1 cellular context compared by ENCODE assay signal in the genomic region with DNA sequence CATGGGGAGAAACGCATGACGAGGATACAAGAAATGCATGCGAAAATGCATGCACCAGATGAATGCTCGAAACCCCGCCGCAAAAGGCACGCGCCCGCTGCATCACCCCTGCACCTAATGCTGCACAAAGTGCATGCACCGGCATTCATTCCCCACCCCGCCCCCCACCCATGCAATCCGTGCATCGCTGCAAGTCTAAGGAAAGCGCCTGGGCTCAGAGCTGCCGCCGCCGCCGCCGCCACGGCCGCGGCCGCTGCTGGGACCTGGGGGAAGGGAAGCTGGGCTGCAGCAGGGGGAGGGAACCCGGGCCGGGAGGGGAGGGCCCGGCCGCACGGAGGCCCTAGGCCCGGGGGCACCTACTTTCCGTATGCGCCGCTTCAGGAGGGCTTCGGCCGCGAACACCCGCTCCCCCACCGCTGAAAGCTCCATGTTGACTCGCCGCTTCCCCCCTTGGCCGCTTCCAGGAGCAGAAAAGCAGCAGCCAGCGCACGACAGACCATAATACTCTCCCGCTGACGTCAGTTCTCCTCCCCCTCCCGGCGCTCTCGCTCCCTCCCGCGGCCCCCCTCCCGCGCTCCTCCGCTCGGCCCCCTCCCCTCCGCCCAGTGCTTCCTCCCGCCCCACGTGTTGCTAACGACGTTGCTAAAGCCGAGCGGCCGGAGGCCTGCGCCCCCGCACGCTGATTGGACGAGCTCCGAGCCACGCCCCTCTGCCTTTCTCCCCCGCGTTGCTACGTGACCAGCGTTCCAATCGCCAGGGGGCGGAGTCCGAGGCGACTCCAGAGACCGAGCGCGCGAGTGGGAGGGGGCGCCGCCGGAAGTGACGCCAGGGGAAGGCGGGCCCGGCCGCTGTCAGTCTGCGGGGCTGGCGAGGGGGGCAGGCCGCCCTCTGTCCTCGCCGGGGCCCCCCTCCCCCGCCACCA.
TF ChIP-seq lines count a peak whose summit lies in the region.

A gene (minus strand): TSS at position 508 of the 922 bp plus-strand sequence. CDS start 79 bp downstream, at position 429.

TF ChIP-seq in HEK293, 187 proteins besides CTCF, POLR2A, EP300 and RAD21 (continued from another document and continues in another):
- TF ChIP-seq, protein P1, sequence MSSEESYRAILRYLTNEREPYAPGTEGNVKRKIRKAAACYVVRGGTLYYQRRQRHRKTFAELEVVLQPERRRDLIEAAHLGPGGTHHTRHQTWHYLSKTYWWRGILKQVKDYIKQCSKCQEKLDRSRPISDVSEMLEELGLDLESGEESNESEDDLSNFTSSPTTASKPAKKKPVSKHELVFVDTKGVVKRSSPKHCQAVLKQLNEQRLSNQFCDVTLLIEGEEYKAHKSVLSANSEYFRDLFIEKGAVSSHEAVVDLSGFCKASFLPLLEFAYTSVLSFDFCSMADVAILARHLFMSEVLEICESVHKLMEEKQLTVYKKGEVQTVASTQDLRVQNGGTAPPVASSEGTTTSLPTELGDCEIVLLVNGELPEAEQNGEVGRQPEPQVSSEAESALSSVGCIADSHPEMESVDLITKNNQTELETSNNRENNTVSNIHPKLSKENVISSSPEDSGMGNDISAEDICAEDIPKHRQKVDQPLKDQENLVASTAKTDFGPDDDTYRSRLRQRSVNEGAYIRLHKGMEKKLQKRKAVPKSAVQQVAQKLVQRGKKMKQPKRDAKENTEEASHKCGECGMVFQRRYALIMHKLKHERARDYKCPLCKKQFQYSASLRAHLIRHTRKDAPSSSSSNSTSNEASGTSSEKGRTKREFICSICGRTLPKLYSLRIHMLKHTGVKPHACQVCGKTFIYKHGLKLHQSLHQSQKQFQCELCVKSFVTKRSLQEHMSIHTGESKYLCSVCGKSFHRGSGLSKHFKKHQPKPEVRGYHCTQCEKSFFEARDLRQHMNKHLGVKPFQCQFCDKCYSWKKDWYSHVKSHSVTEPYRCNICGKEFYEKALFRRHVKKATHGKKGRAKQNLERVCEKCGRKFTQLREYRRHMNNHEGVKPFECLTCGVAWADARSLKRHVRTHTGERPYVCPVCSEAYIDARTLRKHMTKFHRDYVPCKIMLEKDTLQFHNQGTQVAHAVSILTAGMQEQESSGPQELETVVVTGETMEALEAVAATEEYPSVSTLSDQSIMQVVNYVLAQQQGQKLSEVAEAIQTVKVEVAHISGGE (tag by site-specific recombination; conservative IDR thresholded peaks at IDR 0.05; ENCODE audit: low read depth): no peak; the same call in 1 of the 2 replicates
- peak; percentile 37 for TF ChIP-seq ZIC2 (tag by site-specific recombination; IDR thresholded peaks at IDR 0.05)
- TF ChIP-seq, protein P2, sequence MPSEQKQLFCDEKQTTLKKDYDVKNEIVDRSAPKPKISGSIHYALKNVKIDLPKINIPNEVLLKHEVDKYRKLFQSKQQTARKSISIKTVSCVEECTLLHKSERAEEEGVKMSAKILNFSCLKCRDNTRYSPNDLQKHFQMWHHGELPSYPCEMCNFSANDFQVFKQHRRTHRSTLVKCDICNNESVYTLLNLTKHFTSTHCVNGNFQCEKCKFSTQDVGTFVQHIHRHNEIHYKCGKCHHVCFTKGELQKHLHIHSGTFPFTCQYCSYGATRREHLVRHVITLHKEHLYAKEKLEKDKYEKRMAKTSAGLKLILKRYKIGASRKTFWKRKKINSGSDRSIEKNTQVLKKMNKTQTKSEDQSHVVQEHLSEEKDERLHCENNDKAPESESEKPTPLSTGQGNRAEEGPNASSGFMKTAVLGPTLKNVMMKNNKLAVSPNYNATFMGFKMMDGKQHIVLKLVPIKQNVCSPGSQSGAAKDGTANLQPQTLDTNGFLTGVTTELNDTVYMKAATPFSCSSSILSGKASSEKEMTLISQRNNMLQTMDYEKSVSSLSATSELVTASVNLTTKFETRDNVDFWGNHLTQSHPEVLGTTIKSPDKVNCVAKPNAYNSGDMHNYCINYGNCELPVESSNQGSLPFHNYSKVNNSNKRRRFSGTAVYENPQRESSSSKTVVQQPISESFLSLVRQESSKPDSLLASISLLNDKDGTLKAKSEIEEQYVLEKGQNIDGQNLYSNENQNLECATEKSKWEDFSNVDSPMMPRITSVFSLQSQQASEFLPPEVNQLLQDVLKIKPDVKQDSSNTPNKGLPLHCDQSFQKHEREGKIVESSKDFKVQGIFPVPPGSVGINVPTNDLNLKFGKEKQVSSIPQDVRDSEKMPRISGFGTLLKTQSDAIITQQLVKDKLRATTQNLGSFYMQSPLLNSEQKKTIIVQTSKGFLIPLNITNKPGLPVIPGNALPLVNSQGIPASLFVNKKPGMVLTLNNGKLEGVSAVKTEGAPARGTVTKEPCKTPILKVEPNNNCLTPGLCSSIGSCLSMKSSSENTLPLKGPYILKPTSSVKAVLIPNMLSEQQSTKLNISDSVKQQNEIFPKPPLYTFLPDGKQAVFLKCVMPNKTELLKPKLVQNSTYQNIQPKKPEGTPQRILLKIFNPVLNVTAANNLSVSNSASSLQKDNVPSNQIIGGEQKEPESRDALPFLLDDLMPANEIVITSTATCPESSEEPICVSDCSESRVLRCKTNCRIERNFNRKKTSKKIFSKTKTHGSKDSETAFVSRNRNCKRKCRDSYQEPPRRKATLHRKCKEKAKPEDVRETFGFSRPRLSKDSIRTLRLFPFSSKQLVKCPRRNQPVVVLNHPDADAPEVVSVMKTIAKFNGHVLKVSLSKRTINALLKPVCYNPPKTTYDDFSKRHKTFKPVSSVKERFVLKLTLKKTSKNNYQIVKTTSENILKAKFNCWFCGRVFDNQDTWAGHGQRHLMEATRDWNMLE (tag by site-specific recombination; conservative IDR thresholded peaks at IDR 0.05; ENCODE audit: low read depth): no peak
- TF ChIP-seq ZNF558 (tag by site-specific recombination; IDR thresholded peaks at IDR 0.05): no peak
- TF ChIP-seq ZNF621 (tag by site-specific recombination; IDR thresholded peaks at IDR 0.05): no peak
- no peak for TF ChIP-seq ZNF670 (tag by site-specific recombination; IDR thresholded peaks at IDR 0.05; ENCODE audit: low read depth)
- TF ChIP-seq ZNF792 (tag by site-specific recombination; IDR thresholded peaks at IDR 0.05): no peak
- no peak for TF ChIP-seq ZNF548 (tag by site-specific recombination; IDR thresholded peaks at IDR 0.05)
- no peak for TF ChIP-seq ZNF133 (tag by site-specific recombination; IDR thresholded peaks at IDR 0.05)
- TF ChIP-seq, protein P3, sequence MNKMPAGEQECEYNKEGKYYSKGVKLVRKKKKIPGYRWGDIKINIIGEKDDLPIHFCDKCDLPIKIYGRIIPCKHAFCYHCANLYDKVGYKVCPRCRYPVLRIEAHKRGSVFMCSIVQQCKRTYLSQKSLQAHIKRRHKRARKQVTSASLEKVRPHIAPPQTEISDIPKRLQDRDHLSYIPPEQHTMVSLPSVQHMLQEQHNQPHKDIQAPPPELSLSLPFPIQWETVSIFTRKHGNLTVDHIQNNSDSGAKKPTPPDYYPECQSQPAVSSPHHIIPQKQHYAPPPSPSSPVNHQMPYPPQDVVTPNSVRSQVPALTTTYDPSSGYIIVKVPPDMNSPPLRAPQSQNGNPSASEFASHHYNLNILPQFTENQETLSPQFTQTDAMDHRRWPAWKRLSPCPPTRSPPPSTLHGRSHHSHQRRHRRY (tag by site-specific recombination; IDR thresholded peaks at IDR 0.05): no peak
- TF ChIP-seq, protein P4, sequence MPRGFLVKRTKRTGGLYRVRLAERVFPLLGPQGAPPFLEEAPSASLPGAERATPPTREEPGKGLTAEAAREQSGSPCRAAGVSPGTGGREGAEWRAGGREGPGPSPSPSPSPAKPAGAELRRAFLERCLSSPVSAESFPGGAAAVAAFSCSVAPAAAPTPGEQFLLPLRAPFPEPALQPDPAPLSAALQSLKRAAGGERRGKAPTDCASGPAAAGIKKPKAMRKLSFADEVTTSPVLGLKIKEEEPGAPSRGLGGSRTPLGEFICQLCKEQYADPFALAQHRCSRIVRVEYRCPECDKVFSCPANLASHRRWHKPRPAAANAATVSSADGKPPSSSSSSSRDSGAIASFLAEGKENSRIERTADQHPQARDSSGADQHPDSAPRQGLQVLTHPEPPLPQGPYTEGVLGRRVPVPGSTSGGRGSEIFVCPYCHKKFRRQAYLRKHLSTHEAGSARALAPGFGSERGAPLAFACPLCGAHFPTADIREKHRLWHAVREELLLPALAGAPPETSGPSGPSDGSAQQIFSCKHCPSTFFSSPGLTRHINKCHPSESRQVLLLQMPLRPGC (tag by site-specific recombination; IDR thresholded peaks at IDR 0.05): 0 out of 2 replicates have a peak, but pooled peaks have one; percentile 51
- no peak for TF ChIP-seq ZNF529 (tag by site-specific recombination; IDR thresholded peaks at IDR 0.05; ENCODE audit: insufficient replicate concordance)
- TF ChIP-seq, protein P5, sequence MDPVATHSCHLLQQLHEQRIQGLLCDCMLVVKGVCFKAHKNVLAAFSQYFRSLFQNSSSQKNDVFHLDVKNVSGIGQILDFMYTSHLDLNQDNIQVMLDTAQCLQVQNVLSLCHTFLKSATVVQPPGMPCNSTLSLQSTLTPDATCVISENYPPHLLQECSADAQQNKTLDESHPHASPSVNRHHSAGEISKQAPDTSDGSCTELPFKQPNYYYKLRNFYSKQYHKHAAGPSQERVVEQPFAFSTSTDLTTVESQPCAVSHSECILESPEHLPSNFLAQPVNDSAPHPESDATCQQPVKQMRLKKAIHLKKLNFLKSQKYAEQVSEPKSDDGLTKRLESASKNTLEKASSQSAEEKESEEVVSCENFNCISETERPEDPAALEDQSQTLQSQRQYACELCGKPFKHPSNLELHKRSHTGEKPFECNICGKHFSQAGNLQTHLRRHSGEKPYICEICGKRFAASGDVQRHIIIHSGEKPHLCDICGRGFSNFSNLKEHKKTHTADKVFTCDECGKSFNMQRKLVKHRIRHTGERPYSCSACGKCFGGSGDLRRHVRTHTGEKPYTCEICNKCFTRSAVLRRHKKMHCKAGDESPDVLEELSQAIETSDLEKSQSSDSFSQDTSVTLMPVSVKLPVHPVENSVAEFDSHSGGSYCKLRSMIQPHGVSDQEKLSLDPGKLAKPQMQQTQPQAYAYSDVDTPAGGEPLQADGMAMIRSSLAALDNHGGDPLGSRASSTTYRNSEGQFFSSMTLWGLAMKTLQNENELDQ (tag by site-specific recombination; IDR thresholded peaks at IDR 0.05; ENCODE audit: low read depth): no peak
- no peak for TF ChIP-seq ZNF426 (tag by site-specific recombination; IDR thresholded peaks at IDR 0.05)
- TF ChIP-seq, protein P6, sequence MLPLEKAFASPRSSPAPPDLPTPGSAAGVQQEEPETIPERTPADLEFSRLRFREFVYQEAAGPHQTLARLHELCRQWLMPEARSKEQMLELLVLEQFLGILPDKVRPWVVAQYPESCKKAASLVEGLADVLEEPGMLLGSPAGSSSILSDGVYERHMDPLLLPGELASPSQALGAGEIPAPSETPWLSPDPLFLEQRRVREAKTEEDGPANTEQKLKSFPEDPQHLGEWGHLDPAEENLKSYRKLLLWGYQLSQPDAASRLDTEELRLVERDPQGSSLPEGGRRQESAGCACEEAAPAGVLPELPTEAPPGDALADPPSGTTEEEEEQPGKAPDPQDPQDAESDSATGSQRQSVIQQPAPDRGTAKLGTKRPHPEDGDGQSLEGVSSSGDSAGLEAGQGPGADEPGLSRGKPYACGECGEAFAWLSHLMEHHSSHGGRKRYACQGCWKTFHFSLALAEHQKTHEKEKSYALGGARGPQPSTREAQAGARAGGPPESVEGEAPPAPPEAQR (tag by site-specific recombination; IDR thresholded peaks at IDR 0.05): no peak
- no peak for TF ChIP-seq ZBTB17 (tag by site-specific recombination; IDR thresholded peaks at IDR 0.05)
- no peak for TF ChIP-seq HOXA7 (CRISPR knock-in tag; IDR thresholded peaks at IDR 0.05; ENCODE audit: borderline replicate concordance)
- no peak for TF ChIP-seq ZNF658 (tag by site-specific recombination; IDR thresholded peaks at IDR 0.05)
- peak; percentile 85 for TF ChIP-seq EGR2 (tag by site-specific recombination; IDR thresholded peaks at IDR 0.05; ENCODE audit: low read depth)
- TF ChIP-seq, protein P7, sequence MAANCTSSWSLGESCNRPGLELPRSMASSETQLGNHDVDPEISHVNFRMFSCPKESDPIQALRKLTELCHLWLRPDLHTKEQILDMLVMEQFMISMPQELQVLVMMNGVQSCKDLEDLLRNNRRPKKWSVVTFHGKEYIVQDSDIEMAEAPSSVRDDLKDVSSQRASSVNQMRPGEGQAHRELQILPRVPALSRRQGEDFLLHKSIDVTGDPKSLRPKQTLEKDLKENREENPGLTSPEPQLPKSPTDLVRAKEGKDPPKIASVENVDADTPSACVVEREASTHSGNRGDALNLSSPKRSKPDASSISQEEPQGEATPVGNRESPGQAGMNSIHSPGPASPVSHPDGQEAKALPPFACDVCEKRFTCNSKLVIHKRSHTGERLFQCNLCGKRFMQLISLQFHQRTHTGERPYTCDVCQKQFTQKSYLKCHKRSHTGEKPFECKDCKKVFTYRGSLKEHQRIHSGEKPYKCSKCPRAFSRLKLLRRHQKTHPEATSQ (tag by site-specific recombination; IDR thresholded peaks at IDR 0.05): 0 out of 2 replicates have a peak, but pooled peaks have one; percentile 41
- TF ChIP-seq ZNF16 (tag by site-specific recombination; IDR thresholded peaks at IDR 0.05; ENCODE audit: low read depth): no peak
- TF ChIP-seq ZNF266 (tag by site-specific recombination; IDR thresholded peaks at IDR 0.05; ENCODE audit: low read depth): no peak
- TF ChIP-seq ZSCAN16 (tag by site-specific recombination; IDR thresholded peaks at IDR 0.05): no peak
- TF ChIP-seq GLIS2 (tag by site-specific recombination; IDR thresholded peaks at IDR 0.05): peak; percentile 99
- TF ChIP-seq ZNF23 (tag by site-specific recombination; IDR thresholded peaks at IDR 0.05; ENCODE audit: borderline replicate concordance): no peak
- TF ChIP-seq ZNF274 (IDR thresholded peaks at IDR 0.05; ENCODE audit: low read length): no peak
- TF ChIP-seq ZNF274 (tag by site-specific recombination; IDR thresholded peaks at IDR 0.05; ENCODE audit: borderline replicate concordance): no peak
- TF ChIP-seq, protein P8, sequence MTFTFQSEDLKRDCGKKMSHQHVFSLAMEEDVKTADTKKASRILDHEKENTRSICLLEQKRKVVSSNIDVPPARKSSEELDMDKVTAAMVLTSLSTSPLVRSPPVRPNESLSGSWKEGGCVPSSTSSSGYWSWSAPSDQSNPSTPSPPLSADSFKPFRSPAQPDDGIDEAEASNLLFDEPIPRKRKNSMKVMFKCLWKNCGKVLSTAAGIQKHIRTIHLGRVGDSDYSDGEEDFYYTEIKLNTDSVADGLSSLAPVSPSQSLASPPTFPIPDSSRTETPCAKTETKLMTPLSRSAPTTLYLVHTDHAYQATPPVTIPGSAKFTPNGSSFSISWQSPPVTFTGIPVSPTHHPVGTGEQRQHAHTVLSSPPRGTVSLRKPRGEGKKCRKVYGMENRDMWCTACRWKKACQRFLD (tag by site-specific recombination; IDR thresholded peaks at IDR 0.05): no peak
- TF ChIP-seq, protein P9, sequence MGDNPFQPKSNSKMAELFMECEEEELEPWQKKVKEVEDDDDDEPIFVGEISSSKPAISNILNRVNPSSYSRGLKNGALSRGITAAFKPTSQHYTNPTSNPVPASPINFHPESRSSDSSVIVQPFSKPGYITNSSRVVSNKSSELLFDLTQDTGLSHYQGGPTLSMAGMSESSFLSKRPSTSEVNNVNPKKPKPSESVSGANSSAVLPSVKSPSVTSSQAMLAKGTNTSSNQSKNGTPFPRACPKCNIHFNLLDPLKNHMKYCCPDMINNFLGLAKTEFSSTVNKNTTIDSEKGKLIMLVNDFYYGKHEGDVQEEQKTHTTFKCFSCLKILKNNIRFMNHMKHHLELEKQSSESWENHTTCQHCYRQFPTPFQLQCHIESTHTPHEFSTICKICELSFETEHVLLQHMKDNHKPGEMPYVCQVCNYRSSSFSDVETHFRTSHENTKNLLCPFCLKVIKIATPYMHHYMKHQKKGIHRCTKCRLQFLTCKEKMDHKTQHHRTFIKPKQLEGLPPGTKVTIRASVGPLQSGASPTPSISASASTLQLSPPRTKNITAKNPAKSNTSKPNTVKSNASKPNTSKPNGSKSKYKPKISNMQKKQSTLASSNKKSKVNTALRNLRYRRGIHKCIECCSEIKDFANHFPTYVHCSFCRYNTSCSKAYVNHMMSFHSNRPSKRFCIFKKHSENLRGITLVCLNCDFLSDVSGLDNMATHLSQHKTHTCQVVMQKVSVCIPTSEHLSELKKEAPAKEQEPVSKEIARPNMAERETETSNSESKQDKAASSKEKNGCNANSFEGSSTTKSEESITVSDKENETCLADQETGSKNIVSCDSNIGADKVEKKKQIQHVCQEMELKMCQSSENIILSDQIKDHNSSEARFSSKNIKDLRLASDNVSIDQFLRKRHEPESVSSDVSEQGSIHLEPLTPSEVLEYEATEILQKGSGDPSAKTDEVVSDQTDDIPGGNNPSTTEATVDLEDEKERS (tag by site-specific recombination; IDR thresholded peaks at IDR 0.05): no peak
